8 cellular contexts compared by ENCODE assay signal in the genomic region with DNA sequence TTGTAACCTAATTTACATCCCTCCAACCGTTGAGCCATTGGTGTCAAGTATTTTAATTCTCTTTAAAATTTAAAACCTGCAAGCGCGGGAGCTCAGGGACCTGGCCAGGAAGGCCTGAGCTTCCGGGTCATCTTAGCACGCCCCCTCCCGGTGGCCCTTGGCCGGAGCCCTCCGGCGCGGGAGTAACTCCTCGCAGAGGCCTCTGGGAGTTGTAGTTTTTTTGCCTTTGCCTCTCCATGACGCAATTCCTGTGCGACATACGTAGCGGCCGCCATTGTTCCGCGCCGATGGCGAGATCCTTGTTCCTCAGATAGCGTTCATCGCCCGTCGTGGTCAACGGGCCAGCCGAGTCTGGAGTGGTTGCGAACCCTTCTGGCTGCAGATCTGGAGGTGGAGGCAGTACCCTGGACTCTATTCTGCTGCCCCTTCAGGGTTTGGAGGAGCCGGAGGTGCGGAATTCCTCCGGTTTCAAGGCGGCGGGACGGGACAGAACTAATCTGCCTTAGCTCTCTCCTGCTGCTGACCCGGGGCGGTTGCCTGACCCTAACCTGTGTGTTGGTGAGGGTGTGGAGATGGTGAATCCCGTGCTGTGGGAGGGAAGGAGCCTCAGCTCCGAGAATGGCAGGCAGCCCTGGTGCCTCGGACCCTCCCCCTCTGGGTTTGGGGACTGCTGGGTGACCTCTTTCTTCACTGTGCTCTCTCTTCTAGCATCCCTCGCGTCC. TPM values are rescaled to one million over a fixed set of nuclear protein-coding genes. Genes with fewer than 3 reads are reported as not detected.
A peak's percentile ranks its signal among the peaks of the same experiment; 100 is the strongest.
DNase-seq lines count a peak whose midpoint lies in the region; TF ChIP-seq lines count a peak whose summit lies in the region.

A gene (plus strand): TSS at position 258 of the 722 bp plus-strand sequence. CDS start 503 bp downstream, outside the sequence.

- WGBS in mesodermal cell (ENCODE audit: insufficient coverage in 2 of 2), 2 experiments = 0 to 4% methylated on average over 30 to 33 of the region's 40 CpGs

- TF ChIP-seq CTCF in Caco-2 (IDR thresholded peaks at IDR 0.05; ENCODE audit: insufficient read depth in 1 of 2, low read depth in 1 of 2, low read length in 1 of 2, severe bottlenecking in 1 of 2, unreplicated experiment in 1 of 2) (peak; percentile 79 to 94), GM20000 (IDR thresholded peaks at IDR 0.05; ENCODE audit: extremely low read depth, missing control alignments) (peak; percentile 49)

- CTCF ChIA-PET in Caco-2 (lab: Charles Lee) = interaction anchor here (0.8 to 1.0 kb wide), 5 partner anchors 51 to 225 kb away, joined by 3 to 6 read pairs (median 3); a partner anchor contains a TSS

- POLR2A ChIA-PET in Caco-2 (lab: Charles Lee) = interaction anchor here (1.0 kb wide), 1 partner anchor 101 kb away, joined by 7 read pairs; no protein-coding TSS in a partner anchor

- H3K36me3 ChIP-seq in Caco-2 (ENCODE audit: control insufficient read depth, insufficient read depth, low read length) (peaks cover 17% of the 10 kb centered on the region), mesodermal cell (ENCODE audit: control insufficient read depth, insufficient read depth, low read length) (peaks cover 44% of the 10 kb centered on the region)

- peak within 1 kb of the TSS; percentile 75 for H3K27ac ChIP-seq in mesodermal cell (ENCODE audit: low read depth, low read length, severe bottlenecking)

- peaks cover 53% of the 10 kb centered on the region for H3K9me3 Mint-ChIP-seq in Caco-2 (ENCODE audit: unreplicated experiment)

- DNase-seq in Caco-2 (peak; percentile 94 to 96), GM20000 (ENCODE audit: low spot score) (peak; percentile 91), HT-29 (ENCODE audit: low spot score) (peak; percentile 93), NOMO-1 treated with dmso at 0.1 percent for 144 hours (lab: John Stamatoyannopoulos, UW; ENCODE audit: unreplicated experiment) (peak; percentile 90)
- DNase-seq in activated CD8-positive, alpha-beta memory T cell treated with anti-CD3 and anti-CD28 coated beads, Interleukin-2, amount 50 U/mL, for 1 hour (ENCODE audit: extremely low read depth) = peak; percentile 70
- peak; percentile 66 to 82 for DNase-seq in stimulated activated CD8-positive, alpha-beta memory T cell treated with anti-CD3 and anti-CD28 coated beads, Interleukin-15, amount 100 ng/mL, for 4 hours (ENCODE audit: low read depth in 2 of 2)

- no TSS peak for BruUV-seq in Caco-2 (replicated peaks; lab: Mats Ljungman, UMichigan)

- intact Hi-C loops in Caco-2 (cut with micrococcal nuclease; ENCODE audit: unreplicated experiment) = loop anchor here (1.0 kb wide), 3 partner anchors 51 to 195 kb away; a partner anchor contains a TSS

- no peaks in the 10 kb centered on the region for H3K27me3 Mint-ChIP-seq in Caco-2 (ENCODE audit: insufficient read depth, unreplicated experiment)

- peak within 1 kb of the TSS; percentile 99 for H3K27ac Mint-ChIP-seq in Caco-2 (ENCODE audit: unreplicated experiment)

- no peaks in the 10 kb centered on the region for H3K27me3 ChIP-seq in Caco-2 (replicated peaks; ENCODE audit: control insufficient read depth, insufficient read depth, low read length)

- H3K9me3 ChIP-seq in Caco-2 (peaks cover 34% of the 10 kb centered on the region), mesodermal cell (ENCODE audit: control insufficient read depth, low read length) (peaks cover 66% of the 10 kb centered on the region)

- peak within 1 kb of the TSS; percentile 97 for H3K4me3 Mint-ChIP-seq in Caco-2 (ENCODE audit: unreplicated experiment)

- H3K4me1 ChIP-seq in Caco-2 (peaks cover 7% of the 10 kb centered on the region), mesodermal cell (ENCODE audit: control insufficient read depth, insufficient read depth, low read length, poor library complexity, severe bottlenecking) (no peaks in the 10 kb centered on the region)

- no peaks in the 10 kb centered on the region for H3K4me1 Mint-ChIP-seq in Caco-2 (ENCODE audit: low read depth, unreplicated experiment)

- H3K36me3 Mint-ChIP-seq in Caco-2 (ENCODE audit: insufficient read depth, unreplicated experiment) = peaks cover 55% of the 10 kb centered on the region

- in situ Hi-C loops in endometrial microvascular endothelial cells (cut with HindIII; ENCODE audit: inconsistent ontology term, low pct_unique_long_range_greater_than_20kb, low sequenced_read_pairs) = no loop called here

- peak within 1 kb of the TSS; percentile 83 for H3K4me3 ChIP-seq in Caco-2 (ENCODE audit: low read depth, low read length)
- H3K4me3 ChIP-seq in mesodermal cell (ENCODE audit: extremely low read depth, insufficient read depth, low read length, poor library complexity, severe bottlenecking) = peak within 1 kb of the TSS; percentile 98

RNA-seq across cellular contexts. Expression of the gene that starts here (rescaled TPM):
- total RNA-seq in Caco-2 (2022) (24.1 and 32.0 TPM in 2 replicates), endometrial microvascular endothelial cells (ENCODE audit: inconsistent ontology term) (40.5 TPM)
- 8.9 and 21.8 TPM in 2 replicates for total RNA-seq in HT-29 (2014; rRNA removed; shearing (Covaris generic))
- polyA plus RNA-seq in mesodermal cell (2013, experiment 1 of 2) = 21.2 TPM
- 18.8 TPM for polyA plus RNA-seq in mesodermal cell (2013, experiment 2 of 2)

Comparison
In these comparisons a context has a peak if more than half of its experiments do, and no peak if none do; other contexts are left out.
1. Peak in every context shown above with its lines: DNase-seq, H3K4me3 ChIP-seq and H3K27ac ChIP-seq.